9 cellular contexts compared by ENCODE assay signal in the genomic region with DNA sequence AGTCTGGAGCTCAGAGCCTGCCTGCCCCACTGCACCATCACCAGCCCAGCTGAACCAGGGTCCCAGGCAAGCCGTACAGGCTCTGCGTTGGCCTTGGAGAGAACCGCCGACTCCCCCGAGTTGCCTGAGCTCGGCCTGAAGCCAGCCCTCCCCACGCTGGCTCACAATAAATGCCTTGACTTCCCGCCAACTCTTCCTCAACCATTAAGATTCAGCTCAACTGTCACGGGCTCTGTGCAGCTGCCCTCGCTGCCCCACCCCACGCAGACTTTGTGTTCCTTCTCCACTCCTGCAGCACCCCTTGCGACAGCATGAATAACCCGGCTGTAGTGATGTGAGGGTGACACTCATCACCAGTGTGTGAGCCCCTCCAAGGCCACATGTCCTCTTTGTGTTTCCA. TPM values are rescaled to one million over a fixed set of nuclear protein-coding genes. Genes with fewer than 3 reads are reported as not detected.
DNase-seq lines count a peak whose midpoint lies in the region; ATAC-seq and TF ChIP-seq lines count a peak whose summit lies in the region.
"Had no signal": no experiment of that assay in that cellular context is flagged by ENCODE, and none has a peak within 500 bp of the region (broad histone marks: within the 10 kb centered on the region; RNA-seq: fewer than 3 reads in every experiment).

No MANE protein-coding gene starts in this region.

- peak overlapping the region; percentile 42 to 95 (median 66) for H3K4me2 ChIP-seq in BLaER1 treated with 17β-estradiol and CSF1 and Interleukin-3, amounts not matched to agents 10 nM and 100 nM

- H3K4me1 ChIP-seq in BLaER1 treated with 17β-estradiol and CSF1 and Interleukin-3, amounts not matched to agents 10 nM and 100 nM, result peaks cover 56 to 100% (median 95%) of the 10 kb centered on the region in 10 experiments
- H3K4me1 ChIP-seq in colonic mucosa (no peaks in the 10 kb centered on the region), muscle layer of colon (ENCODE audit: insufficient read depth, low read length) (peaks cover 12% of the 10 kb centered on the region)

- intact Hi-C loops in colonic mucosa (cut with DNase I), result no loop called here

- H3K4me3 ChIP-seq in BLaER1 treated with 17β-estradiol and CSF1 and Interleukin-3, amounts not matched to agents 10 nM and 100 nM, result no peak overlapping the region
- H3K4me3 ChIP-seq in colonic mucosa (no peak overlapping the region), muscle layer of colon (ENCODE audit: low read depth in 1 of 2, low read length in 2 of 2) (no peak overlapping the region)

- peaks cover 0 to 29% (median 14%) of the 10 kb centered on the region in 11 experiments; a peak in 17 of 22 replicates for H3K36me3 ChIP-seq in BLaER1 treated with 17β-estradiol and CSF1 and Interleukin-3, amounts not matched to agents 10 nM and 100 nM
- H3K36me3 ChIP-seq in colonic mucosa (no peaks in the 10 kb centered on the region), muscle layer of colon (ENCODE audit: insufficient read depth, low read length) (no peaks in the 10 kb centered on the region)

- peak overlapping the region in 8 of 11 experiments; percentile 25 to 66 (median 49); a peak in 13 of 22 replicates for H3K9ac ChIP-seq in BLaER1 treated with 17β-estradiol and CSF1 and Interleukin-3, amounts not matched to agents 10 nM and 100 nM
- peak overlapping the region in 1 of 2 donors; percentile 47 for H3K9ac ChIP-seq in colonic mucosa (ENCODE audit: low read depth in 2 of 2, low read length in 2 of 2)
- H3K9ac ChIP-seq in muscle layer of colon (ENCODE audit: low read length), result no peak overlapping the region

- peak overlapping the region in 9 of 11 experiments; percentile 10 to 73 (median 63); a peak in 16 of 22 replicates for H3K27ac ChIP-seq in BLaER1 treated with 17β-estradiol and CSF1 and Interleukin-3, amounts not matched to agents 10 nM and 100 nM
- no peak overlapping the region for H3K27ac ChIP-seq in colonic mucosa
- peak overlapping the region; percentile 0 for H3K27ac ChIP-seq in muscle layer of colon (ENCODE audit: low read depth, low read length)

- TF ChIP-seq CTCF in colonic mucosa (IDR thresholded peaks at IDR 0.05), result no peak

- H3K9me3 ChIP-seq in BLaER1 treated with 17β-estradiol and CSF1 and Interleukin-3, amounts not matched to agents 10 nM and 100 nM (replicated peaks in 1 of 11), result no peaks in the 10 kb centered on the region
- no peaks in the 10 kb centered on the region for H3K9me3 ChIP-seq in colonic mucosa
- H3K9me3 ChIP-seq in muscle layer of colon (ENCODE audit: low read length), result no peaks in the 10 kb centered on the region

- DNase-seq in MV-4-11 (lab: John Stamatoyannopoulos, UW) (peak; percentile 84), colonic mucosa (peak; percentile 81), epidermal melanocyte (ENCODE audit: insufficient read length, low spot score) (no peak), NCI-H2171 (lab: John Stamatoyannopoulos, UW) (no peak), DMS53 treated with DMSO at 0.1 percent for 48 hours (lab: John Stamatoyannopoulos, UW; ENCODE audit: unreplicated experiment) (no peak)
- DNase-seq: H7 had no signal

- H4K20me1 ChIP-seq in BLaER1 treated with 17β-estradiol and CSF1 and Interleukin-3, amounts not matched to agents 10 nM and 100 nM, result peaks cover 0 to 63% (median 22%) of the 10 kb centered on the region in 11 experiments; a peak in 15 of 22 replicates

- H3K27me3 ChIP-seq in BLaER1 treated with 17β-estradiol and CSF1 and Interleukin-3, amounts not matched to agents 10 nM and 100 nM, result no peaks in the 10 kb centered on the region
- H3K27me3 ChIP-seq in colonic mucosa (no peaks in the 10 kb centered on the region), muscle layer of colon (ENCODE audit: control insufficient read depth in 1 of 2, insufficient read depth in 2 of 2, low read length in 2 of 2) (no peaks in the 10 kb centered on the region)

- no peak for ATAC-seq in HG03039 (IDR thresholded peaks at IDR 0.05; ENCODE audit: unreplicated experiment)

RNA-seq across cellular contexts. Expression of a gene that starts 4.8 kb away (rescaled TPM):
- 100 to 1,000 TPM in 1 of 2 donors, 10 to 100 TPM in 1; 54.7 to 102 TPM for total RNA-seq in colonic mucosa

RNA-seq across cellular contexts. Expression of a gene that starts 11.1 kb away (rescaled TPM):
- 1 to 10 TPM; 2.3 to 3.7 TPM for total RNA-seq in colonic mucosa

Comparison
In these comparisons a context has a peak if more than half of its experiments do, and no peak if none do; other contexts are left out.
1. DNase-seq: peak in MV-4-11 (single experiment) and colonic mucosa (single experiment); none in epidermal melanocyte (single experiment), NCI-H2171 (single experiment) and DMS53 treated with DMSO at 0.1 percent for 48 hours (single experiment).